Comparison of ENCODE assay signal across 9 cellular contexts in genomic region chr1:154420961-154421924, GRCh38. TPM values are rescaled to one million over a fixed set of nuclear protein-coding genes. Genes with fewer than 3 reads are reported as not detected.
A peak's percentile ranks its signal among the peaks of the same experiment; 100 is the strongest.
DNase-seq lines count a peak whose midpoint lies in the region; ATAC-seq and TF ChIP-seq lines count a peak whose summit lies in the region.
"Had no signal": no experiment of that assay in that cellular context is flagged by ENCODE, and none has a peak within 500 bp of the region (broad histone marks: within the 10 kb centered on the region; RNA-seq: fewer than 3 reads in every experiment).

No MANE protein-coding gene starts in this region.

- DNase-seq in RWPE1 (ENCODE audit: low spot score), result no peak
- no peak for DNase-seq in epithelial cell of prostate (ENCODE audit: low read depth, low spot score)
- peak; percentile 60 for DNase-seq in posterior vena cava (ENCODE audit: low spot score)
- DNase-seq in LoVo (ENCODE audit: low spot score), result no peak
- no peak for DNase-seq in stimulated activated CD4-positive, alpha-beta T cell treated with anti-CD3 and anti-CD28 coated beads, Interleukin-2, amount 100 ng/mL, for 24 hours
- DNase-seq in stimulated activated CD4-positive, alpha-beta T cell treated with anti-CD3 and anti-CD28 coated beads, Interleukin-4, amount 100 ng/mL, for 1 hour, result no peak

- intact Hi-C loops in posterior vena cava (cut with DNase I), result no loop called here

- no peaks in the 10 kb centered on the region for H3K27me3 ChIP-seq in BLaER1

- H3K4me1 ChIP-seq in BLaER1, result peaks cover 21% of the 10 kb centered on the region

- no peak for TF ChIP-seq CTCF in RWPE1 (conservative IDR thresholded peaks at IDR 0.05; ENCODE audit: low read depth)

- no peak overlapping the region for H3K27ac ChIP-seq in BLaER1
- H3K27ac ChIP-seq in RWPE1, result peak overlapping the region; percentile 100
- peak overlapping the region; percentile 94 for H3K27ac ChIP-seq in epithelial cell of prostate

- CTCF ChIA-PET in RWPE1 (lab: Yijun Ruan, JAX), result interaction anchor here (0.7 kb wide), 1 partner anchor 1965 kb away, joined by 3 read pairs; no protein-coding TSS in a partner anchor

- no peaks in the 10 kb centered on the region for H3K9me3 ChIP-seq in BLaER1

- no peak overlapping the region for H3K4me3 ChIP-seq in BLaER1
- H3K4me3 ChIP-seq: GM12878 had no signal

- no peaks in the 10 kb centered on the region for H4K20me1 ChIP-seq in BLaER1

- POLR2A ChIA-PET in RWPE1 (lab: Yijun Ruan, JAX; ENCODE audit: low non-redundant PET), result no interaction called here

- no peak overlapping the region for H3K9ac ChIP-seq in BLaER1

- no peak for ATAC-seq in HG02571 (IDR thresholded peaks at IDR 0.05; ENCODE audit: unreplicated experiment)

- H3K4me2 ChIP-seq in BLaER1, result 0 out of 2 replicates have a peak overlapping the region, but pooled peaks have one; percentile 74

- H3K36me3 ChIP-seq in BLaER1, result no peaks in the 10 kb centered on the region

RNA-seq across cellular contexts. Expression of gene IL6R, which starts 16.1 kb away (rescaled TPM):
- 10 to 100 TPM; 19.6 to 24.1 TPM for total RNA-seq in posterior vena cava
